Comparison of ENCODE assay signal across 8 cellular contexts in genomic region chr10:102230264-102230860, GRCh38. TPM values are rescaled to one million over a fixed set of nuclear protein-coding genes. Genes with fewer than 3 reads are reported as not detected.
DNase-seq lines count a peak whose midpoint lies in the region; ATAC-seq, FAIRE-seq and TF ChIP-seq lines count a peak whose summit lies in the region.

No MANE protein-coding gene starts in this region.

- no peak overlapping the region for H3K27ac ChIP-seq in SK-N-MC

- no peaks in the 10 kb centered on the region for H3K36me3 Mint-ChIP-seq in stimulated activated effector memory CD8-positive, alpha-beta T cell treated with anti-CD3 and anti-CD28 coated beads, Interleukin-12 subunit alpha, Interleukin-12 subunit beta, amount 100 ng/mL, for 72 hours

- no peak for FAIRE-seq in bronchial epithelial cell (lab: Jason Lieb, UNC)

- H3K9me3 Mint-ChIP-seq in stimulated activated effector memory CD8-positive, alpha-beta T cell treated with anti-CD3 and anti-CD28 coated beads, Interleukin-12 subunit alpha, Interleukin-12 subunit beta, amount 100 ng/mL, for 72 hours: no peaks in the 10 kb centered on the region

- no peaks in the 10 kb centered on the region for H3K36me3 ChIP-seq in BE2C
- H3K36me3 ChIP-seq in SK-N-MC (ENCODE audit: insufficient read depth, low read length): no peaks in the 10 kb centered on the region
- no peaks in the 10 kb centered on the region for H3K36me3 ChIP-seq in bronchial epithelial cell (ENCODE audit: control insufficient read depth, insufficient read depth, low read length)

- H3K27ac Mint-ChIP-seq in stimulated activated effector memory CD8-positive, alpha-beta T cell treated with anti-CD3 and anti-CD28 coated beads, Interleukin-12 subunit alpha, Interleukin-12 subunit beta, amount 100 ng/mL, for 72 hours: no peak overlapping the region

- TF ChIP-seq CTCF in BE2C (IDR thresholded peaks at IDR 0.05; ENCODE audit: low read depth, low read length) (no peak), bronchial epithelial cell (IDR thresholded peaks at IDR 0.05; ENCODE audit: insufficient read depth, low read length, severe bottlenecking) (no peak)

- DNase-seq in BE2C (peak; percentile 62), HT-29 (ENCODE audit: low spot score) (peak; percentile 40), SK-N-MC (ENCODE audit: low read depth, low spot score) (no peak), bronchial epithelial cell (ENCODE audit: low read depth) (peak; percentile 29), left lobe of liver (ENCODE audit: low spot score) (no peak), mucosa of gallbladder (ENCODE audit: low spot score) (no peak)
- peak; percentile 20 to 68 for DNase-seq in stimulated activated effector memory CD8-positive, alpha-beta T cell treated with anti-CD3 and anti-CD28 coated beads, Interleukin-12 subunit alpha, Interleukin-12 subunit beta, amount 100 ng/mL, for 72 hours (ENCODE audit: low spot score in 2 of 2)

- H3K4me3 ChIP-seq in BE2C (ENCODE audit: low read depth, low read length): peak overlapping the region; percentile 45
- H3K4me3 ChIP-seq in SK-N-MC: peak overlapping the region; percentile 63
- peak overlapping the region; percentile 46 for H3K4me3 ChIP-seq in bronchial epithelial cell (ENCODE audit: low read depth, low read length)

- H3K4me3 Mint-ChIP-seq in stimulated activated effector memory CD8-positive, alpha-beta T cell treated with anti-CD3 and anti-CD28 coated beads, Interleukin-12 subunit alpha, Interleukin-12 subunit beta, amount 100 ng/mL, for 72 hours: peak overlapping the region; percentile 79

- H3K4me1 Mint-ChIP-seq in stimulated activated effector memory CD8-positive, alpha-beta T cell treated with anti-CD3 and anti-CD28 coated beads, Interleukin-12 subunit alpha, Interleukin-12 subunit beta, amount 100 ng/mL, for 72 hours: peaks cover 46% of the 10 kb centered on the region

- H3K4me1 ChIP-seq in BE2C: no peaks in the 10 kb centered on the region

- ATAC-seq in left lobe of liver (peak; percentile 15), HG03378 (IDR thresholded peaks at IDR 0.05; ENCODE audit: unreplicated experiment) (no peak)
- peak; percentile 51 for ATAC-seq in stimulated activated effector memory CD8-positive, alpha-beta T cell treated with anti-CD3 and anti-CD28 coated beads, Interleukin-12 subunit alpha, Interleukin-12 subunit beta, amount 100 ng/mL, for 72 hours

- H3K9me3 ChIP-seq in BE2C: no peaks in the 10 kb centered on the region
- H3K9me3 ChIP-seq in SK-N-MC (ENCODE audit: low read depth, low read length): no peaks in the 10 kb centered on the region

- no peak overlapping the region for H3K9ac ChIP-seq in SK-N-MC (ENCODE audit: insufficient read length)

- H3K27me3 ChIP-seq in BE2C (peaks cover 32% of the 10 kb centered on the region), bronchial epithelial cell (ENCODE audit: control insufficient read depth, insufficient read depth, low read length) (peaks cover 5% of the 10 kb centered on the region)

RNA-seq across cellular contexts. Expression of gene ELOVL3, which starts 4.3 kb away (rescaled TPM):
- 0.32 TPM for polyA plus RNA-seq in BE2C (2012; ENCODE audit: insufficient read depth, insufficient read length, low read depth)
- 0.15 and 0.16 TPM in 2 replicates for total RNA-seq in HT-29 (2014; rRNA removed; shearing (Covaris generic))
- total RNA-seq in bronchial epithelial cell (not detected in 2 replicates), left lobe of liver (not detected), mucosa of gallbladder (not detected)

RNA-seq across cellular contexts. Expression of gene PITX3, which starts 10.9 kb away (rescaled TPM):
- polyA plus RNA-seq in BE2C (2012; ENCODE audit: insufficient read depth, insufficient read length, low read depth): not detected
- not detected in 2 replicates for total RNA-seq in HT-29 (2014; rRNA removed; shearing (Covaris generic))
- total RNA-seq in bronchial epithelial cell: not detected in 2 replicates
- total RNA-seq in left lobe of liver: not detected
- total RNA-seq in mucosa of gallbladder: not detected

RNA-seq across cellular contexts. Expression of gene GBF1, which starts 15.0 kb away (rescaled TPM):
- polyA plus RNA-seq in BE2C (2012; ENCODE audit: insufficient read depth, insufficient read length, low read depth): 66.7 TPM
- 28.6 and 32.5 TPM in 2 replicates for total RNA-seq in HT-29 (2014; rRNA removed; shearing (Covaris generic))
- total RNA-seq in bronchial epithelial cell: 8.7 and 12.7 TPM in 2 replicates
- total RNA-seq in left lobe of liver: 22.8 TPM
- 52.8 TPM for total RNA-seq in mucosa of gallbladder

Comparison
In these comparisons a context has a peak if more than half of its experiments do, and no peak if none do; other contexts are left out.
1. DNase-seq: peak in BE2C (single experiment), HT-29 (single experiment), bronchial epithelial cell (single experiment) and stimulated activated effector memory CD8-positive, alpha-beta T cell treated with anti-CD3 and anti-CD28 coated beads, Interleukin-12 subunit alpha, Interleukin-12 subunit beta, amount 100 ng/mL, for 72 hours (2 of 2); none in SK-N-MC (single experiment), left lobe of liver (single experiment) and mucosa of gallbladder (single experiment).
2. Peak in every context shown above with its lines, with median percentiles within 50 percentile points of each other: H3K4me3 ChIP-seq.